In the genomic region with DNA sequence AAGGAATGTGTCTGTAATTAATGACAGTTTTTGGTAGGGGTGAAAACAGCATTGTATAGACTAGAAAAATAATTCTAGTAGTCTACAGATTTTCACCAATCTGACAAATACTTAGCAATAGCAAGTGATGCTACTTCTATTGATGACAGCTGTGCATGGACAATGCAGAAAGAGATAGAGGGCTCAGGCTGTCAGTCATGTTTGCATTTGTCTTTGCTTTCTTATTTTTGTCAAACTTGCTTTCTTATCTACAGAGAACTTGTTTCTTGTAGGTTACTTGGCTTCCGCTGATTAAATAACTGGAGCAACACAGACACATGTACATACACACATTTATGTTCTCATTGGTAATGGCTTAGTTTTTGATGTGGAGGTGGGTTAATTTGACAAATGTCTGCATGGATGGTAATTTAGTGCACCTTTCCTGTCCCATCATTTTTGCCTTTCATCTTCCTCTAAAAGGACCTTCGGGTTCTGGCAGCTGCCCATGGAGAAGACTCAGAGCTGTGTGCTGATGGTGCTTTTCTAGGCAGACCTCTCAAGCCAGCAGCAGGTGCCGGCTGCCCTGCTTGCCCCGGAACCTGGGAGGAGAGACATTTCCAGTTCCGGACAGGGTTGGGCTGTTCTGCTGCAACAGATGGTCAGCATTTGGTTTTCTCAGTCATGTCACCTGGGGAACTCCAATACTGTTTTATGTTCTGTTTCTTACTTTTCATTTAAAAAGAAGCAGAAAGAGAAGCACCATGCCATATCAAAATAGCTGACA, we compare ENCODE assay signal across 10 cellular contexts. TPM values are rescaled to one million over a fixed set of nuclear protein-coding genes. Genes with fewer than 3 reads are reported as not detected.
DNase-seq lines count a peak whose midpoint lies in the region; ATAC-seq and TF ChIP-seq lines count a peak whose summit lies in the region.
"Had no signal": no experiment of that assay in that cellular context is flagged by ENCODE, and none has a peak within 500 bp of the region (broad histone marks: within the 10 kb centered on the region; RNA-seq: fewer than 3 reads in every experiment).

No MANE protein-coding gene starts in this region.

- H3K56ac ChIP-seq in mesendoderm (ENCODE audit: low read length): no peak overlapping the region

- H3K4ac ChIP-seq in mesendoderm (ENCODE audit: low read depth, low read length): no peak overlapping the region

- H2BK15ac ChIP-seq in mesendoderm (replicated peaks; ENCODE audit: low read depth): no peak overlapping the region

- H3K4me2 ChIP-seq in OCI-LY1 (ENCODE audit: low read length) (peak overlapping the region; percentile 59), mesendoderm (ENCODE audit: low read length) (no peak overlapping the region)

- ATAC-seq in CD4-positive, alpha-beta T cell (ENCODE audit: poor library complexity): peak; percentile 25
- peak; percentile 59 for ATAC-seq in GM18907 (IDR thresholded peaks at IDR 0.05; ENCODE audit: unreplicated experiment)
- peak; percentile 73 for ATAC-seq in HG02763 (IDR thresholded peaks at IDR 0.05; ENCODE audit: unreplicated experiment)
- ATAC-seq in HG03457 (IDR thresholded peaks at IDR 0.05; ENCODE audit: unreplicated experiment): no peak
- ATAC-seq: SK-N-SH treated with all-trans-retinoic acid at 6 μM for 48 hours had no signal

- CTCF ChIA-PET in CD4-positive, alpha-beta T cell (lab: Charles Lee): interaction anchor here (0.6 to 4.7 kb wide), 7 partner anchors 9 to 278 kb away, joined by 4 to 36 read pairs (median 5); a partner anchor contains a TSS

- intact Hi-C loops in CD4-positive, alpha-beta T cell (cut with DNase I, micrococcal nuclease): loop anchor here in 1 of 2 experiments (2.0 kb wide), 1 partner anchor 20 kb away; no protein-coding TSS in a partner anchor

- POLR2A ChIA-PET in CD4-positive, alpha-beta T cell (lab: Charles Lee): interaction anchor here (0.7 to 5.1 kb wide), 7 partner anchors 13 to 29 kb away, joined by 3 to 39 read pairs (median 17); a partner anchor contains a TSS

- DNase-seq in CD4-positive, alpha-beta T cell: no peak
- DNase-seq in NCI-H226 (no peak), mesendoderm (no peak), GM19240 (ENCODE audit: insufficient read length, low spot score) (no peak)
- DNase-seq: Caco-2 had no signal

- H3K9me2 ChIP-seq in OCI-LY1 (ENCODE audit: low read depth, low read length): no peaks in the 10 kb centered on the region

- H3K4me3 Mint-ChIP-seq in CD4-positive, alpha-beta T cell: peak overlapping the region; percentile 50

- H2BK5ac ChIP-seq in mesendoderm (ENCODE audit: low read length): no peak overlapping the region

- no peaks in the 10 kb centered on the region for H3F3A ChIP-seq in OCI-LY1 (ENCODE audit: insufficient read depth, low read length)

- no peak overlapping the region for H2BK120ac ChIP-seq in mesendoderm (ENCODE audit: low read depth, low read length)

- WGBS in mesendoderm (ENCODE audit: extremely low coverage, insufficient coverage, low lambda C conversion rate): no CpG with 5 or more reads among the region's 5 CpGs

- TF ChIP-seq CTCF in CD4-positive, alpha-beta T cell (IDR thresholded peaks at IDR 0.05): no peak
- TF ChIP-seq CTCF in OCI-LY1 (IDR thresholded peaks at IDR 0.05; ENCODE audit: low read length): no peak

- H3K27ac ChIP-seq in CD4-positive, alpha-beta T cell (ENCODE audit: low read depth, low read length): peak overlapping the region; percentile 30
- H3K27ac ChIP-seq in OCI-LY1 (ENCODE audit: low read depth, low read length, poor library complexity, severe bottlenecking) (peak overlapping the region; percentile 94), mesendoderm (ENCODE audit: low read depth, low read length) (no peak overlapping the region)

- H3K27me3 Mint-ChIP-seq in CD4-positive, alpha-beta T cell: no peaks in the 10 kb centered on the region

- no peak overlapping the region for H3K18ac ChIP-seq in mesendoderm (ENCODE audit: low read length)

- H3K79me2 ChIP-seq in OCI-LY1 (ENCODE audit: insufficient read depth, low read length): peaks cover 86% of the 10 kb centered on the region
- H3K79me2 ChIP-seq in mesendoderm (ENCODE audit: control insufficient read depth, insufficient read depth, low read length): no peaks in the 10 kb centered on the region

- H2AK5ac ChIP-seq in mesendoderm (ENCODE audit: low read length): no peak overlapping the region

- H3K36me3 ChIP-seq in OCI-LY1 (ENCODE audit: insufficient read depth, low read length): peaks cover 26% of the 10 kb centered on the region
- H3K36me3 ChIP-seq in mesendoderm (ENCODE audit: control insufficient read depth, insufficient read depth, low read length): no peaks in the 10 kb centered on the region

- peak overlapping the region; percentile 20 for H3K4me3 ChIP-seq in OCI-LY1 (ENCODE audit: low read depth, low read length, poor library complexity, severe bottlenecking)
- no peak overlapping the region for H3K4me3 ChIP-seq in mesendoderm (ENCODE audit: low read length)

- H3K27ac Mint-ChIP-seq in CD4-positive, alpha-beta T cell: peak overlapping the region; percentile 87

- no peaks in the 10 kb centered on the region for H3K9me3 ChIP-seq in CD4-positive, alpha-beta T cell (ENCODE audit: control insufficient read depth, low read length)
- H3K9me3 ChIP-seq in OCI-LY1 (ENCODE audit: low read length): no peaks in the 10 kb centered on the region
- H3K9me3 ChIP-seq: Caco-2 had no signal

- no peaks in the 10 kb centered on the region for H4K20me1 ChIP-seq in OCI-LY1 (ENCODE audit: insufficient read depth, low read length)

- H3K79me1 ChIP-seq in mesendoderm (ENCODE audit: low read length): no peaks in the 10 kb centered on the region

- H3K9ac ChIP-seq in OCI-LY1 (ENCODE audit: low read length): peak overlapping the region; percentile 43; the same call in 1 of the 2 replicates
- H3K9ac ChIP-seq in mesendoderm (ENCODE audit: low read length): no peak overlapping the region

- peaks cover 80% of the 10 kb centered on the region for H3K4me1 ChIP-seq in OCI-LY1 (ENCODE audit: insufficient read depth, low read length, severe bottlenecking)
- H3K4me1 ChIP-seq in mesendoderm (ENCODE audit: control insufficient read depth, low read depth, low read length): no peaks in the 10 kb centered on the region
- H3K4me1 ChIP-seq: Caco-2 had no signal

- H2AFZ ChIP-seq in OCI-LY1 (ENCODE audit: low read length): no peak overlapping the region

- no peaks in the 10 kb centered on the region for H3K9me3 Mint-ChIP-seq in CD4-positive, alpha-beta T cell

- H3K27me3 ChIP-seq in CD4-positive, alpha-beta T cell (ENCODE audit: control insufficient read depth, insufficient read depth, low read length): no peaks in the 10 kb centered on the region
- no peaks in the 10 kb centered on the region for H3K27me3 ChIP-seq in OCI-LY1 (ENCODE audit: insufficient read depth, low read length)
- H3K27me3 ChIP-seq in mesendoderm (ENCODE audit: insufficient read depth, low read length, poor library complexity): no peaks in the 10 kb centered on the region

- peaks cover 49% of the 10 kb centered on the region for H3K36me3 Mint-ChIP-seq in CD4-positive, alpha-beta T cell (ENCODE audit: low read depth)

- no peak overlapping the region for H4K8ac ChIP-seq in mesendoderm (ENCODE audit: low read depth, low read length)

- peaks cover 78% of the 10 kb centered on the region for H3K4me1 Mint-ChIP-seq in CD4-positive, alpha-beta T cell (ENCODE audit: low read depth)

- no peak overlapping the region for H4K5ac ChIP-seq in mesendoderm (ENCODE audit: low read length)

- no peak overlapping the region for H3K23ac ChIP-seq in mesendoderm (ENCODE audit: low read length)

RNA-seq across cellular contexts. Expression of a gene that starts 28.8 kb away (rescaled TPM):
- 100 to 1,000 TPM; 202 to 225 TPM for total RNA-seq in CD4-positive, alpha-beta T cell
- 2.7 TPM for polyA plus RNA-seq in mesendoderm (2013, experiment 1 of 2)
- polyA plus RNA-seq in mesendoderm (2013, experiment 2 of 2): 2.0 TPM
- total RNA-seq: Caco-2 had no signal
